In the genomic region with DNA sequence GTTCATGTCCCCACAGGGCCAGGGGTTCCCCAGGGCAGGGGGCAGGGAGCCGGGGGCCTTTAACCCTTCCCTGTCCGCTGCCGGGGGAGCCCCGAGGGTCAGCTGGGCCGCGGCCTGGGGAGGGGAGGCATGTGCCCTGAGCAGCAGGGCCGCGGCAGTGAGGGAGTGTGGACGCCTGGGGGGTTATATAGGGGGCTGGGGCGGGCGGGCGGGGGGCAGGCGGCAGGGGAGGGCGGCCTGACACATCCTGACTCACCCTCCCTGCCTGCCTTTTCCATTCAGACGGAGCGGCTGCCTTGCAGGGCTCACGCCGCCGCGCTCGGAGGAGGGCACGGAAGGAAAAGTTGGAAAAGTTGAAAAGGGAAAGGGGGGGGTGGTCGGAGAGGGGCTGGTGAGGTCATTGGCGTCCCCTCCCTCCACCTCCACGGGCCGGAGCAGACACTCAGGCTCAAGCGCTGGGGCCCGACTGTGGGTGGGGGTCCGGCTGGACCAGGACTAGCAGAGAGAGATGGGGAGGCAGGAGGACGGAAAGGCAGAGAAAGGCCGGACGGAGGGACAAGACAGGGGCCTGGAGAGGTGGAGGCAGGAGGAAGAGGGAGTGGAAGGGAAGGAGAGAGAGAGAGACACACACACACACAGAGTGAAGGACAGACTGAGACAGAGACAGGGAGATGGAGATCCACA, we compare ENCODE assay signal across 8 cellular contexts. TPM values are rescaled to one million over a fixed set of nuclear protein-coding genes. Genes with fewer than 3 reads are reported as not detected.
DNase-seq lines count a peak whose midpoint lies in the region; ATAC-seq, FAIRE-seq and TF ChIP-seq lines count a peak whose summit lies in the region.

A gene (minus strand): TSS at position 159 of the 684 bp plus-strand sequence. CDS start 153 bp downstream, at position 6.

- peak within 1 kb of the TSS; percentile 92 for H3K14ac ChIP-seq in trophoblast cell (ENCODE audit: low read length)

- H3K9me3 ChIP-seq in endothelial cell of umbilical vein (replicated peaks; ENCODE audit: control insufficient read depth, insufficient read depth, low read length), result no peaks in the 10 kb centered on the region
- no peaks in the 10 kb centered on the region for H3K9me3 ChIP-seq in trophoblast cell (ENCODE audit: insufficient read depth, low read depth, low read length)
- H3K9me3 ChIP-seq in adrenal gland (replicated peaks in 1 of 3), result no peaks in the 10 kb centered on the region

- H3K79me2 ChIP-seq in endothelial cell of umbilical vein (ENCODE audit: control insufficient read depth, insufficient read depth, low read length) (no peaks in the 10 kb centered on the region), trophoblast cell (ENCODE audit: control insufficient read depth, insufficient read depth, low read length, poor library complexity) (peaks cover 15% of the 10 kb centered on the region)

- no peaks in the 10 kb centered on the region for H4K20me1 ChIP-seq in endothelial cell of umbilical vein (replicated peaks; ENCODE audit: control insufficient read depth, extremely low read depth, insufficient read depth, low read length)

- H3K4me1 ChIP-seq in endothelial cell of umbilical vein (ENCODE audit: control insufficient read depth, extremely low read depth, insufficient read depth, low read length), result peaks cover 3% of the 10 kb centered on the region
- H3K4me1 ChIP-seq in trophoblast cell (ENCODE audit: control insufficient read depth in 1 of 2, insufficient read depth in 2 of 2, low read length in 2 of 2), result peaks cover 35 to 41% of the 10 kb centered on the region in 2 experiments
- H3K4me1 ChIP-seq in adrenal gland (replicated peaks in 1 of 2), result peaks cover 0 to 6% of the 10 kb centered on the region in 2 donors

- H3K4ac ChIP-seq in trophoblast cell (ENCODE audit: low read depth, low read length), result peak within 1 kb of the TSS; percentile 71

- peak within 1 kb of the TSS; percentile 93 for H2AK5ac ChIP-seq in trophoblast cell (ENCODE audit: low read length)

- peak within 1 kb of the TSS; percentile 94 for H2BK5ac ChIP-seq in trophoblast cell (ENCODE audit: low read depth, low read length, poor library complexity)

- H3K4me2 ChIP-seq in endothelial cell of umbilical vein (ENCODE audit: insufficient read depth, low read length), result no peak within 1 kb of the TSS
- peak within 1 kb of the TSS; percentile 70 for H3K4me2 ChIP-seq in trophoblast cell (ENCODE audit: low read length)

- no peak for TF ChIP-seq CTCF in endothelial cell of umbilical vein (IDR thresholded peaks at IDR 0.05; ENCODE audit: extremely low read depth in 1 of 2, insufficient read depth in 1 of 2, low read depth in 1 of 2, low read length in 2 of 2)
- no peak for TF ChIP-seq CTCF in adrenal gland (IDR thresholded peaks at IDR 0.05)

- H3K18ac ChIP-seq in trophoblast cell (ENCODE audit: low read length), result peak within 1 kb of the TSS; percentile 96

- peak within 1 kb of the TSS; percentile 95 for H4K91ac ChIP-seq in trophoblast cell (ENCODE audit: low read depth, low read length)

- POLR2A ChIA-PET in endothelial cell of umbilical vein (lab: Charles Lee), result interaction anchor here (0.6 kb wide), 1 partner anchor 223 kb away, joined by 3 read pairs; no protein-coding TSS in a partner anchor

- BruUV-seq in endothelial cell of umbilical vein (replicated peaks; lab: Mats Ljungman, UMichigan), result no TSS peak

- H3K9me1 ChIP-seq in endothelial cell of umbilical vein (replicated peaks; ENCODE audit: control insufficient read depth, extremely low read depth, insufficient read depth, low read length), result no peaks in the 10 kb centered on the region

- H3K23ac ChIP-seq in trophoblast cell (ENCODE audit: low read length), result no peak within 1 kb of the TSS

- H3K9ac ChIP-seq in endothelial cell of umbilical vein (replicated peaks; ENCODE audit: extremely low read depth, insufficient read depth, low read length), result no peak within 1 kb of the TSS
- H3K9ac ChIP-seq in trophoblast cell (ENCODE audit: low read length), result peak within 1 kb of the TSS; percentile 57

- H3K36me3 ChIP-seq in endothelial cell of umbilical vein (ENCODE audit: control insufficient read depth in 2 of 2, extremely low read depth in 1 of 2, insufficient read depth in 2 of 2, low read length in 2 of 2), result no peaks in the 10 kb centered on the region
- peaks cover 20 to 23% of the 10 kb centered on the region in 2 experiments for H3K36me3 ChIP-seq in trophoblast cell (ENCODE audit: control insufficient read depth in 1 of 2, insufficient read depth in 2 of 2, low read length in 2 of 2)
- H3K36me3 ChIP-seq in adrenal gland (replicated peaks in 1 of 2), result no peaks in the 10 kb centered on the region

- H2BK12ac ChIP-seq in trophoblast cell (ENCODE audit: low read length), result peak within 1 kb of the TSS; percentile 72

- H2BK120ac ChIP-seq in trophoblast cell (ENCODE audit: insufficient read depth, low read length, poor library complexity), result peak within 1 kb of the TSS; percentile 89

- ATAC-seq in GM19035 (IDR thresholded peaks at IDR 0.05; ENCODE audit: unreplicated experiment), result no peak

- peak within 1 kb of the TSS; percentile 63 for H4K12ac ChIP-seq in trophoblast cell (ENCODE audit: low read depth, low read length)

- peaks cover 42% of the 10 kb centered on the region for H3K79me1 ChIP-seq in trophoblast cell (ENCODE audit: low read length)

- CTCF ChIA-PET in endothelial cell of umbilical vein (lab: Charles Lee), result interaction anchor here (1.0 kb wide), 1 partner anchor 69 kb away, joined by 3 read pairs; no protein-coding TSS in a partner anchor

- no CpG with 5 or more reads among the region's 32 CpGs for WGBS in trophoblast cell (ENCODE audit: extremely low coverage, insufficient coverage, insufficient read length)
- WGBS in adrenal gland, 4 donors, result 12 to 26% (median 16%) methylated on average over 18 to 32 of the region's 32 CpGs

- no peak within 1 kb of the TSS for H3K4me3 ChIP-seq in endothelial cell of umbilical vein (replicated peaks in 1 of 3; ENCODE audit: insufficient read depth in 1 of 3, low read depth in 1 of 3, low read length in 3 of 3)
- peak within 1 kb of the TSS; percentile 73 for H3K4me3 ChIP-seq in trophoblast cell (ENCODE audit: low read depth, low read length)
- peak within 1 kb of the TSS in 1 of 4 donors; percentile 25 for H3K4me3 ChIP-seq in adrenal gland

- H3K27me3 ChIP-seq in endothelial cell of umbilical vein (ENCODE audit: control insufficient read depth in 2 of 2, insufficient read depth in 2 of 2, low read length in 2 of 2) (peaks cover 10 to 21% of the 10 kb centered on the region in 2 experiments), trophoblast cell (ENCODE audit: insufficient read depth, low read length) (no peaks in the 10 kb centered on the region), adrenal gland (peaks cover 54% of the 10 kb centered on the region)

- peak within 1 kb of the TSS; percentile 17 for H2AFZ ChIP-seq in endothelial cell of umbilical vein (ENCODE audit: low read depth, low read length)
- peak within 1 kb of the TSS; percentile 56 for H2AFZ ChIP-seq in trophoblast cell (ENCODE audit: insufficient read depth, low read length, poor library complexity)

- TF ChIP-seq POLR2A in endothelial cell of umbilical vein (IDR thresholded peaks at IDR 0.05; ENCODE audit: low read depth, low read length) (no peak), adrenal gland (IDR thresholded peaks at IDR 0.05) (no peak)

- H3K27ac ChIP-seq in endothelial cell of umbilical vein (ENCODE audit: insufficient read depth, low read depth, low read length), result no peak within 1 kb of the TSS
- H3K27ac ChIP-seq in trophoblast cell (ENCODE audit: low read depth, low read length), result peak within 1 kb of the TSS; percentile 91
- H3K27ac ChIP-seq in adrenal gland, result no peak within 1 kb of the TSS

- FAIRE-seq in endothelial cell of umbilical vein (lab: Jason Lieb, UNC), result peak; percentile 4

- intact Hi-C loops in endothelial cell of umbilical vein (cut with micrococcal nuclease), result no loop called here
- intact Hi-C loops in adrenal gland (cut with DNase I), result no loop called here

- dilution Hi-C loops in endothelial cell of umbilical vein (cut with MboI; ENCODE audit: extremely low pct_ligation_motif_present, low sequenced_read_pairs), result no loop called here

- DNase-seq in EL, result peak; percentile 83
- peak; percentile 74 for DNase-seq in RPMI7951 (ENCODE audit: low read depth)
- DNase-seq in endothelial cell of umbilical vein (ENCODE audit: low read depth, low spot score), result no peak
- DNase-seq in trophoblast cell, result no peak
- no peak for DNase-seq in pons (ENCODE audit: low spot score)
- DNase-seq in activated CD4-positive, alpha-beta T cell treated with anti-CD3 and anti-CD28 coated beads for 4 hours, result no peak
- no peak for DNase-seq in adrenal gland

- peak within 1 kb of the TSS; percentile 88 for H4K8ac ChIP-seq in trophoblast cell (ENCODE audit: low read depth, low read length)

TF ChIP-seq in endothelial cell of umbilical vein, 7 proteins besides CTCF, POLR2A, EP300 and RAD21:
- peak; percentile 59 for TF ChIP-seq EZH2 (IDR thresholded peaks at IDR 0.05; ENCODE audit: borderline replicate concordance, low read depth, low read length, severe bottlenecking)
- no peak for TF ChIP-seq POLR2AphosphoS5 (IDR thresholded peaks at IDR 0.05; ENCODE audit: insufficient read depth, low read depth, low read length)
- TF ChIP-seq JUN (IDR thresholded peaks at IDR 0.05; ENCODE audit: borderline replicate concordance, insufficient read depth, insufficient read length, low read depth), result no peak

RNA-seq across cellular contexts. Expression of the gene that starts here (rescaled TPM):
- total RNA-seq in RPMI7951 (2014; rRNA removed; shearing (Covaris generic)), result 5.6 and 8.4 TPM in 2 replicates
- not detected in 2 replicates for total RNA-seq in endothelial cell of umbilical vein
- 0.11 TPM in 1 of 2 replicates, not detected in the other for polyA plus RNA-seq in endothelial cell of umbilical vein
- 0.06 and 0.12 TPM in 2 replicates for polyA plus RNA-seq in endothelial cell of umbilical vein (2011; cell fraction: cytosol; rRNA removed)
- 0.20 and 0.22 TPM in 2 replicates for polyA plus RNA-seq in endothelial cell of umbilical vein (2011; cell fraction: nucleus; rRNA removed)
- polyA plus RNA-seq in endothelial cell of umbilical vein (2012), result not detected in 2 replicates
- not detected in 2 replicates for polyA minus RNA-seq in endothelial cell of umbilical vein
- polyA minus RNA-seq in endothelial cell of umbilical vein (2011; cell fraction: cytosol; rRNA and poly(A)+ RNA removed), result 1.8 TPM
- polyA minus RNA-seq in endothelial cell of umbilical vein (2011; cell fraction: nucleus; rRNA and poly(A)+ RNA removed), result not detected in 2 replicates
- polyA plus RNA-seq in trophoblast cell (2013), result 14.7 and 15.0 TPM in 2 replicates
- total RNA-seq in adrenal gland, result under 1 TPM in 1 of 8 donors, not detected in 7; 0.28 TPM
- polyA plus RNA-seq in adrenal gland, result 1 to 10 TPM in 1 of 3 donors, under 1 TPM in 1, not detected in 1; 0.24 to 1.1 TPM

Comparison
In these comparisons a context has a peak if more than half of its experiments do, and no peak if none do; other contexts are left out.
1. DNase-seq: peak in EL (single experiment) and RPMI7951 (single experiment); none in endothelial cell of umbilical vein (single experiment), trophoblast cell (0 of 2), pons (single experiment), activated CD4-positive, alpha-beta T cell treated with anti-CD3 and anti-CD28 coated beads for 4 hours (0 of 2) and adrenal gland (0 of 7).